Comparison of ENCODE assay signal across 33 cellular contexts in genomic region chr2:16134436-16135165, GRCh38.
"Had no signal": no experiment of that assay in that cellular context is flagged by ENCODE, and none has a peak within 500 bp of the region (broad histone marks: within the 10 kb centered on the region; RNA-seq: fewer than 3 reads in every experiment).

No MANE protein-coding gene starts in this region.

- H3K27ac Mint-ChIP-seq: activated B cell treated with CpG ODN at 0.5 μM for 24 hours; activated CD8-positive, alpha-beta T cell treated with anti-CD3 and anti-CD28 coated beads for 36 hours; activated naive CD8-positive, alpha-beta T cell treated with anti-CD3 and anti-CD28 coated beads, Interleukin-2, amount 10 ng/mL, durations not matched to agents 7 days and 5 days; activated T-cell treated with anti-CD3 and anti-CD28 coated beads, Interleukin-2, amount 50 U/mL, for 72 hours; activated T-helper 17 cell treated with anti-CD3 and anti-CD28 coated beads, Interleukin-2, amount 50 U/mL, for 72 hours; brain; T-cell had no signal

- H3K4me3 ChIP-seq: adrenal gland, MG63, SJCRH30 had no signal

- H3K4me1 Mint-ChIP-seq: activated B cell treated with CpG ODN at 0.5 μM for 24 hours; activated naive CD8-positive, alpha-beta T cell treated with anti-CD3 and anti-CD28 coated beads, Interleukin-2, amount 10 ng/mL, durations not matched to agents 7 days and 5 days; activated T-helper 17 cell treated with anti-CD3 and anti-CD28 coated beads, Interleukin-2, amount 50 U/mL, for 72 hours; T-cell had no signal

- H3K4me3 Mint-ChIP-seq: activated B cell treated with CpG ODN at 0.5 μM for 24 hours; activated CD8-positive, alpha-beta T cell treated with anti-CD3 and anti-CD28 coated beads for 36 hours; activated naive CD8-positive, alpha-beta T cell treated with anti-CD3 and anti-CD28 coated beads, Interleukin-2, amount 10 ng/mL, durations not matched to agents 7 days and 5 days; activated T-cell treated with anti-CD3 and anti-CD28 coated beads, Interleukin-2, amount 50 U/mL, for 72 hours; activated T-helper 17 cell treated with anti-CD3 and anti-CD28 coated beads, Interleukin-2, amount 50 U/mL, for 72 hours; brain; T-cell had no signal

- H3K9me3 Mint-ChIP-seq: activated B cell treated with CpG ODN at 0.5 μM for 24 hours; activated CD8-positive, alpha-beta T cell treated with anti-CD3 and anti-CD28 coated beads for 36 hours; activated T-cell treated with anti-CD3 and anti-CD28 coated beads, Interleukin-2, amount 50 U/mL, for 72 hours had no signal

- H3K36me3 ChIP-seq: adrenal gland, MG63, SJCRH30 had no signal

- H3K27me3 ChIP-seq: adrenal gland, SJCRH30 had no signal

- H3K4me1 ChIP-seq: adrenal gland had no signal

- H3K27me3 Mint-ChIP-seq: activated B cell treated with CpG ODN at 0.5 μM for 24 hours; activated naive CD8-positive, alpha-beta T cell treated with anti-CD3 and anti-CD28 coated beads, Interleukin-2, amount 10 ng/mL, durations not matched to agents 7 days and 5 days; brain; T-cell had no signal

- ATAC-seq: activated CD8-positive, alpha-beta T cell treated with anti-CD3 and anti-CD28 coated beads for 36 hours; activated T-cell treated with anti-CD3 and anti-CD28 coated beads, Interleukin-2, amount 50 U/mL, for 72 hours; activated T-helper 17 cell treated with anti-CD3 and anti-CD28 coated beads, Interleukin-2, amount 50 U/mL, for 72 hours; Panc1; T-cell had no signal

- H3K9me3 ChIP-seq: adrenal gland, MG63, SK-N-SH had no signal

- H3K27ac ChIP-seq: adrenal gland, SJCRH30, VCaP had no signal

- DNase-seq: activated B cell treated with CpG ODN at 0.5 μM for 24 hours; activated CD4-positive, alpha-beta T cell treated with anti-CD3 and anti-CD28 coated beads for 4 hours; activated CD4-positive, CD25-positive, alpha-beta regulatory T cell treated with anti-CD3 and anti-CD28 coated beads, Interleukin-2, amount 50 U/mL, for 72 hours; activated CD8-positive, alpha-beta T cell treated with anti-CD3 and anti-CD28 coated beads for 36 hours; activated effector memory CD4-positive, alpha-beta T cell treated with anti-CD3 and anti-CD28 coated beads, Interleukin-2, amount 50 U/mL, for 16 hours; activated naive CD4-positive, alpha-beta T cell; activated naive CD4-positive, alpha-beta T cell treated with anti-CD3 and anti-CD28 coated beads, Interleukin-2, amount 50 U/mL, for 16 hours; activated naive CD8-positive, alpha-beta T cell treated with anti-CD3 and anti-CD28 coated beads, Interleukin-2, amount 10 ng/mL, durations not matched to agents 7 days and 5 days; activated T-cell treated with anti-CD3 and anti-CD28 coated beads, Interleukin-2, amount 50 U/mL, for 1 hour; activated T-cell treated with anti-CD3 and anti-CD28 coated beads, Interleukin-2, amount 50 U/mL, for 72 hours; adrenal gland; caudate nucleus; Kasumi-1; KG1; MG63; NCI-H1048; NCI-H1105 treated with DMSO at 0.1 percent for 48 hours; NCI-H1436; NCI-H1694; NCI-H1930; NCI-H2081 treated with DMSO at 0.1 percent for 48 hours; NCI-H345; NCI-H524 treated with DMSO at 0.1 percent for 48 hours; SHP77; SJCRH30; SK-N-SH; T-cell; T-helper 2 cell; T-helper 9 cell had no signal

- H3K36me3 Mint-ChIP-seq: activated naive CD8-positive, alpha-beta T cell treated with anti-CD3 and anti-CD28 coated beads, Interleukin-2, amount 10 ng/mL, durations not matched to agents 7 days and 5 days; brain; T-cell had no signal
